ENCODE assay signal across 8 cellular contexts in the genomic region with DNA sequence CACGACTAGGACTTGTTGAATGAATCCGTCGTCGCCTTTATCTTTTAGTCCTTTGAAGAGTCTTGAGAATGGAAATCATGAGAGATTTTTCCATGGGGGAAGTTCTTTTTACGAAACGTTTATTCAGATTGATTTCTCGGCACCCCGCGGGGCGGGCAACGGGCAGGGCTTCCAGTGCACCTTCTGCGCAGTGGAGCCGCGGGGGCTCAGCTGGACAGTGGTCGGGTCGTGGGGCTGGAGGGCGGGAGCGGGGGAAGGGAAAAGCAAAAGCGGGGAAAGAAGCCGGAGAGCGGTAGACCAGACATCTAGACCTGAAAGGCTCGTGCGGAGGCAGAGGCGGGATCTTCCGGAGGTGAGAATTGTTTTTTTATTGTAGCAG.
A peak's percentile ranks its signal among the peaks of the same experiment; 100 is the strongest.
DNase-seq lines count a peak whose midpoint lies in the region; ATAC-seq and TF ChIP-seq lines count a peak whose summit lies in the region.
"Not testable (repeated sequence)": the region's sequence is repeated elsewhere in the genome, so short reads cannot be mapped to it uniquely, and the experiment has no call there.

No MANE protein-coding gene starts in this region.

- peak overlapping the region; percentile 87 for H3K4me3 Mint-ChIP-seq in GM23338
- peak overlapping the region; percentile 83 for H3K4me3 Mint-ChIP-seq in activated CD4-positive, alpha-beta T cell treated with anti-CD3 and anti-CD28 coated beads, Interleukin-2, amount 10 ng/mL, durations not matched to agents 24 days and 14 days
- H3K4me3 Mint-ChIP-seq in mesothelial cell of epicardium = peak overlapping the region; percentile 79

- H3K9me2 ChIP-seq in GM23338 (ENCODE audit: insufficient read depth) = not testable (repeated sequence)

- not testable (repeated sequence) for H3K27me3 Mint-ChIP-seq in GM23338 (ENCODE audit: insufficient read depth, low read depth, poor library complexity); activated CD4-positive, alpha-beta T cell treated with anti-CD3 and anti-CD28 coated beads, Interleukin-2, amount 10 ng/mL, durations not matched to agents 24 days and 14 days; mesothelial cell of epicardium (ENCODE audit: low read depth)

- H4K20me1 ChIP-seq in GM23338 (replicated peaks; ENCODE audit: insufficient read depth); smooth muscle cell (ENCODE audit: low read depth): not testable (repeated sequence)

- not testable (repeated sequence) for H3K36me3 ChIP-seq in GM23338 (ENCODE audit: insufficient read depth); heart right ventricle; smooth muscle cell (ENCODE audit: low read depth); upper lobe of left lung

- TF ChIP-seq EP300 in upper lobe of left lung (IDR thresholded peaks at IDR 0.05) = not testable (repeated sequence)

- intact Hi-C loops in activated CD4-positive, alpha-beta T cell treated with anti-CD3 and anti-CD28 coated beads, Interleukin-2, amount 10 ng/mL, durations not matched to agents 24 days and 14 days (cut with micrococcal nuclease); heart right ventricle (cut with DNase I): not testable (repeated sequence)

- not testable (repeated sequence) for H2AFZ ChIP-seq in GM23338
- peak overlapping the region; percentile 88 for H2AFZ ChIP-seq in smooth muscle cell (ENCODE audit: low read depth)

- H3K27me3 ChIP-seq in GM23338 (ENCODE audit: insufficient read depth) = peaks cover 12% of the 10 kb centered on the region
- peaks cover 0 to 23% (median 4%) of the 10 kb centered on the region in 7 donors for H3K27me3 ChIP-seq in heart right ventricle
- not testable (repeated sequence) for H3K27me3 ChIP-seq in smooth muscle cell (ENCODE audit: low read depth); upper lobe of left lung

- not testable (repeated sequence) for TF ChIP-seq CTCF in GM23338 (conservative IDR thresholded peaks at IDR 0.05; ENCODE audit: low read depth in 2 of 2); choroid plexus epithelial cell (conservative IDR thresholded peaks at IDR 0.05; ENCODE audit: low read depth, low read length); heart right ventricle (IDR thresholded peaks at IDR 0.05); mesothelial cell of epicardium (IDR thresholded peaks at IDR 0.05; ENCODE audit: unreplicated experiment); smooth muscle cell (IDR thresholded peaks at IDR 0.05; ENCODE audit: borderline replicate concordance, insufficient read depth, poor library complexity, severe bottlenecking); upper lobe of left lung (IDR thresholded peaks at IDR 0.05)

- WGBS in heart right ventricle, 2 donors = 1% methylated on average over 24 to 25 of the region's 25 CpGs
- WGBS in smooth muscle cell (ENCODE audit: low lambda C conversion rate) = 2% methylated on average over 17 of the region's 25 CpGs
- 1 to 6% methylated on average over 17 to 21 of the region's 25 CpGs for WGBS in upper lobe of left lung, 2 donors

- 0 out of 2 replicates have a peak overlapping the region, but pooled peaks have one; percentile 36 for H3K27ac Mint-ChIP-seq in GM23338
- peak overlapping the region; percentile 36 for H3K27ac Mint-ChIP-seq in activated CD4-positive, alpha-beta T cell treated with anti-CD3 and anti-CD28 coated beads, Interleukin-2, amount 10 ng/mL, durations not matched to agents 24 days and 14 days
- H3K27ac Mint-ChIP-seq in mesothelial cell of epicardium = peak overlapping the region; percentile 47

- H3K27ac ChIP-seq in GM23338 (ENCODE audit: low read depth); heart right ventricle; smooth muscle cell (ENCODE audit: low read depth); upper lobe of left lung: not testable (repeated sequence)

- not testable (repeated sequence) for H3K9ac ChIP-seq in smooth muscle cell (ENCODE audit: low read depth)

- not testable (repeated sequence) for H3K4me1 Mint-ChIP-seq in GM23338; activated CD4-positive, alpha-beta T cell treated with anti-CD3 and anti-CD28 coated beads, Interleukin-2, amount 10 ng/mL, durations not matched to agents 24 days and 14 days; mesothelial cell of epicardium

- peak overlapping the region; percentile 84 for H3K4me3 ChIP-seq in GM23338
- peak overlapping the region; percentile 42 for H3K4me3 ChIP-seq in choroid plexus epithelial cell (ENCODE audit: low read depth, low read length)
- H3K4me3 ChIP-seq in heart right ventricle = peak overlapping the region in 7 of 10 donors; percentile 13 to 43 (median 35)
- peak overlapping the region; percentile 58 for H3K4me3 ChIP-seq in smooth muscle cell
- H3K4me3 ChIP-seq in upper lobe of left lung = peak overlapping the region in 3 of 4 donors; percentile 25 to 43 (median 37)

- peak; percentile 45 for ATAC-seq in GM23338
- not testable (repeated sequence) for ATAC-seq in heart right ventricle; upper lobe of left lung (ENCODE audit: low FRiP score in 2 of 2)

- not testable (repeated sequence) for H3K4me1 ChIP-seq in GM23338 (ENCODE audit: insufficient read depth); heart right ventricle; smooth muscle cell (ENCODE audit: low read depth); upper lobe of left lung

- peak overlapping the region; percentile 79 for H3K4me2 ChIP-seq in GM23338
- peak overlapping the region; percentile 85 for H3K4me2 ChIP-seq in smooth muscle cell

- H3K9me3 Mint-ChIP-seq in GM23338; activated CD4-positive, alpha-beta T cell treated with anti-CD3 and anti-CD28 coated beads, Interleukin-2, amount 10 ng/mL, durations not matched to agents 24 days and 14 days; mesothelial cell of epicardium: not testable (repeated sequence)

- not testable (repeated sequence) for TF ChIP-seq POLR2A in upper lobe of left lung (IDR thresholded peaks at IDR 0.05)

- DNase-seq in GM23338 (ENCODE audit: low spot score) (peak; percentile 4), heart right ventricle (peak in 1 of 2 donors; percentile 9), upper lobe of left lung (peak in 1 of 2 donors; percentile 80)
- DNase-seq in activated CD4-positive, alpha-beta T cell treated with anti-CD3 and anti-CD28 coated beads, Interleukin-2, amount 10 ng/mL, durations not matched to agents 24 days and 14 days = peak; percentile 61
- DNase-seq in activated naive CD4-positive, alpha-beta T cell treated with Interleukin-2 at 50 U/mL for 16 hours = peak; percentile 10
- not testable (repeated sequence) for DNase-seq in choroid plexus epithelial cell (ENCODE audit: low read depth); mesothelial cell of epicardium (ENCODE audit: low spot score in 2 of 2, unreplicated experiment in 2 of 2); smooth muscle cell (lab: John Stamatoyannopoulos, UW; ENCODE audit: unreplicated experiment)

- H3K9me3 ChIP-seq in heart right ventricle; smooth muscle cell (replicated peaks; ENCODE audit: low read depth); upper lobe of left lung: not testable (repeated sequence)

- H3F3A ChIP-seq in GM23338 (replicated peaks; ENCODE audit: low read depth); smooth muscle cell (ENCODE audit: low read depth): not testable (repeated sequence)

- not testable (repeated sequence) for H3K36me3 Mint-ChIP-seq in GM23338 (ENCODE audit: low read depth); activated CD4-positive, alpha-beta T cell treated with anti-CD3 and anti-CD28 coated beads, Interleukin-2, amount 10 ng/mL, durations not matched to agents 24 days and 14 days (ENCODE audit: low read depth); mesothelial cell of epicardium

- H3K79me2 ChIP-seq in GM23338 (replicated peaks; ENCODE audit: insufficient read depth); smooth muscle cell (ENCODE audit: low read depth): not testable (repeated sequence)
